ENCODE assay signal across 19 cellular contexts in genomic region chr2:168538534-168538933, GRCh38.
DNase-seq lines count a peak whose midpoint lies in the region; ATAC-seq and TF ChIP-seq lines count a peak whose summit lies in the region.
"Had no signal": no experiment of that assay in that cellular context is flagged by ENCODE, and none has a peak within 500 bp of the region (broad histone marks: within the 10 kb centered on the region; RNA-seq: fewer than 3 reads in every experiment).

No MANE protein-coding gene starts in this region.

- H3K36me3 ChIP-seq in mammary epithelial cell (ENCODE audit: insufficient read depth, low read length) = no peaks in the 10 kb centered on the region
- H3K36me3 ChIP-seq in prostate gland = no peaks in the 10 kb centered on the region

- H3K27me3 Mint-ChIP-seq in stimulated activated naive CD8-positive, alpha-beta T cell treated with anti-CD3 and anti-CD28 coated beads, Interleukin-15, amount 100 ng/mL, for 72 hours = no peaks in the 10 kb centered on the region

- CTCF ChIA-PET in mammary epithelial cell (lab: Charles Lee; ENCODE audit: low non-redundant PET) = no interaction called here

- DNase-seq in left ventricle myocardium superior = no peak
- no peak for DNase-seq in left cardiac atrium
- peak; percentile 23 for DNase-seq in M059J (ENCODE audit: low read depth)
- DNase-seq in mammary epithelial cell = peak; percentile 39
- no peak for DNase-seq in stimulated activated naive CD8-positive, alpha-beta T cell treated with anti-CD3 and anti-CD28 coated beads, Interleukin-15, amount 100 ng/mL, for 72 hours
- DNase-seq in cerebellum (ENCODE audit: low spot score) = no peak
- no peak for DNase-seq in prostate gland (ENCODE audit: low spot score)
- DNase-seq: activated effector memory CD4-positive, alpha-beta T cell treated with Interleukin-2 at 50 U/mL for 16 hours; aorta; Calu3; foreskin fibroblast; kidney glomerular epithelial cell; NCI-H2227 treated with DMSO at 0.1 percent for 48 hours; spleen; stimulated activated CD8-positive, alpha-beta memory T cell treated with anti-CD3 and anti-CD28 coated beads, Interleukin-4, amount 100 ng/mL, for 48 hours had no signal

- peaks cover 51% of the 10 kb centered on the region for H3K4me1 Mint-ChIP-seq in stimulated activated naive CD8-positive, alpha-beta T cell treated with anti-CD3 and anti-CD28 coated beads, Interleukin-15, amount 100 ng/mL, for 72 hours

- TF ChIP-seq CTCF in mammary epithelial cell (conservative IDR thresholded peaks at IDR 0.05 in 1 of 2, IDR thresholded peaks at IDR 0.05 in 1 of 2; ENCODE audit: extremely low read depth in 1 of 2, insufficient read depth in 1 of 2, low read depth in 1 of 2, low read length in 2 of 2) (no peak), prostate gland (IDR thresholded peaks at IDR 0.05) (no peak)

- H2AFZ ChIP-seq in mammary epithelial cell (ENCODE audit: low read depth, low read length) = no peak overlapping the region

- intact Hi-C loops in left ventricle myocardium superior (cut with micrococcal nuclease) (no loop called here), left cardiac atrium (cut with DNase I) (loop anchor here in 1 of 2 donors (5.0 kb wide), 1 partner anchor 81 kb away; the partner anchor contains the start of gene CERS6), mammary epithelial cell (cut with micrococcal nuclease) (no loop called here), prostate gland (cut with DNase I) (loop anchor here (10.0 kb wide), 1 partner anchor 126 kb away; no protein-coding TSS in a partner anchor)

- TF ChIP-seq POLR2A in prostate gland (IDR thresholded peaks at IDR 0.05) = no peak

- BruUV-seq in mammary epithelial cell (replicated peaks; lab: Mats Ljungman, UMichigan) = no TSS peak

- H3K9ac ChIP-seq in mammary epithelial cell (ENCODE audit: insufficient read depth, low read length) = no peak overlapping the region

- H3K27ac ChIP-seq in mammary epithelial cell (ENCODE audit: insufficient read depth, low read depth, low read length) (no peak overlapping the region), prostate gland (no peak overlapping the region)
- H3K27ac ChIP-seq: spleen had no signal

- WGBS in mammary epithelial cell (ENCODE audit: low coverage, missing lambda C conversion rate) = 46% methylated on average over 2 of the region's 2 CpGs
- WGBS in prostate gland = 98% methylated on average over 2 of the region's 2 CpGs

- H3K9me3 ChIP-seq in mammary epithelial cell (replicated peaks; ENCODE audit: insufficient read depth, low read length) = no peaks in the 10 kb centered on the region
- no peaks in the 10 kb centered on the region for H3K9me3 ChIP-seq in prostate gland

- H3K4me1 ChIP-seq in mammary epithelial cell (ENCODE audit: insufficient read depth, low read length) (peaks cover 25% of the 10 kb centered on the region), prostate gland (replicated peaks) (no peaks in the 10 kb centered on the region)

- H3K27ac Mint-ChIP-seq in stimulated activated naive CD8-positive, alpha-beta T cell treated with anti-CD3 and anti-CD28 coated beads, Interleukin-15, amount 100 ng/mL, for 72 hours = no peak overlapping the region
- H3K27ac Mint-ChIP-seq: mesothelial cell of epicardium had no signal

- dilution Hi-C loops in mammary epithelial cell (cut with HindIII; ENCODE audit: low sequenced_read_pairs) = no loop called here

- H3K4me3 ChIP-seq in mammary epithelial cell (replicated peaks in 1 of 3; ENCODE audit: insufficient read depth in 1 of 3, low read depth in 2 of 3, low read length in 3 of 3) (no peak overlapping the region), prostate gland (no peak overlapping the region)
- H3K4me3 ChIP-seq: spleen had no signal

- no peaks in the 10 kb centered on the region for H4K20me1 ChIP-seq in mammary epithelial cell (ENCODE audit: insufficient read depth, low read length)

- H3K79me2 ChIP-seq in mammary epithelial cell (ENCODE audit: insufficient read depth, low read length) = peaks cover 88% of the 10 kb centered on the region

- peak; percentile 48 for ATAC-seq in left ventricle myocardium superior
- no peak for ATAC-seq in left cardiac atrium
- peak; percentile 61 for ATAC-seq in stimulated activated naive CD8-positive, alpha-beta T cell treated with anti-CD3 and anti-CD28 coated beads, Interleukin-15, amount 100 ng/mL, for 72 hours
- ATAC-seq in GM21367 (IDR thresholded peaks at IDR 0.05; ENCODE audit: unreplicated experiment) = no peak
- ATAC-seq: Right ventricle myocardium inferior had no signal

- H3K4me2 ChIP-seq in mammary epithelial cell (ENCODE audit: insufficient read depth, low read depth, low read length) = peak overlapping the region; percentile 20

- peaks cover 21 to 41% of the 10 kb centered on the region in 2 donors for H3K9me3 Mint-ChIP-seq in stimulated activated naive CD8-positive, alpha-beta T cell treated with anti-CD3 and anti-CD28 coated beads, Interleukin-15, amount 100 ng/mL, for 72 hours

- no peak overlapping the region for H3K4me3 Mint-ChIP-seq in stimulated activated naive CD8-positive, alpha-beta T cell treated with anti-CD3 and anti-CD28 coated beads, Interleukin-15, amount 100 ng/mL, for 72 hours
- H3K4me3 Mint-ChIP-seq: mesothelial cell of epicardium, neural crest cell had no signal

- H3K27me3 ChIP-seq in mammary epithelial cell (ENCODE audit: insufficient read depth, low read length) (no peaks in the 10 kb centered on the region), prostate gland (replicated peaks; ENCODE audit: insufficient read depth) (no peaks in the 10 kb centered on the region)
- H3K27me3 ChIP-seq: spleen had no signal

- in situ Hi-C loops in mammary epithelial cell (cut with MboI; ENCODE audit: low sequenced_read_pairs in 2 of 2) = no loop called here

Comparison
In these comparisons a context has a peak if more than half of its experiments do, and no peak if none do; other contexts are left out.
1. ATAC-seq: peak in left ventricle myocardium superior (single experiment) and stimulated activated naive CD8-positive, alpha-beta T cell treated with anti-CD3 and anti-CD28 coated beads, Interleukin-15, amount 100 ng/mL, for 72 hours (single experiment); none in left cardiac atrium (0 of 2) and GM21367 (single experiment).
2. DNase-seq: peak in M059J (single experiment) and mammary epithelial cell (single experiment); none in left ventricle myocardium superior (single experiment), left cardiac atrium (single experiment), stimulated activated naive CD8-positive, alpha-beta T cell treated with anti-CD3 and anti-CD28 coated beads, Interleukin-15, amount 100 ng/mL, for 72 hours (0 of 2), cerebellum (single experiment) and prostate gland (single experiment).